8 cellular contexts compared by ENCODE assay signal in genomic region chr1:222095606-222096475, GRCh38.
DNase-seq lines count a peak whose midpoint lies in the region; ATAC-seq and TF ChIP-seq lines count a peak whose summit lies in the region.

No MANE protein-coding gene starts in this region.

- H3K36me3 ChIP-seq in Karpas-422 (ENCODE audit: insufficient read depth, low read length) (no peaks in the 10 kb centered on the region), tibial nerve (no peaks in the 10 kb centered on the region)

- H3K4me1 ChIP-seq in Karpas-422 (ENCODE audit: low read length), result no peaks in the 10 kb centered on the region
- peaks cover 0 to 6% (median 0%) of the 10 kb centered on the region in 4 donors for H3K4me1 ChIP-seq in tibial nerve

- WGBS in tibial nerve, 2 donors, result 54 to 55% methylated on average over 11 of the region's 11 CpGs

- H3K27me3 ChIP-seq in Karpas-422 (ENCODE audit: low read length), result no peaks in the 10 kb centered on the region
- H3K27me3 ChIP-seq in dorsolateral prefrontal cortex, result peaks cover 0 to 2% (median 0%) of the 10 kb centered on the region in 45 donors
- no peaks in the 10 kb centered on the region for H3K27me3 ChIP-seq in tibial nerve

- TF ChIP-seq CTCF in dorsolateral prefrontal cortex (IDR thresholded peaks at IDR 0.05 in 54 of 56, conservative IDR thresholded peaks at IDR 0.05 in 2 of 56; ENCODE audit: low read depth in 1 of 56, partially characterized antibody in 56 of 56) (peak; percentile 27 to 74 (median 66)), tibial nerve (IDR thresholded peaks at IDR 0.05) (peak; percentile 23 to 78 (median 52))

- DNase-seq in EH (ENCODE audit: low read depth) (peak; percentile 25), Karpas-422 (peak; percentile 84), dorsolateral prefrontal cortex (no peak), tibial nerve (ENCODE audit: low spot score in 2 of 2) (peak in 1 of 2 donors; percentile 23), mucosa of gallbladder (ENCODE audit: low spot score) (no peak)
- DNase-seq in activated CD4-positive, alpha-beta T cell treated with anti-CD3 and anti-CD28 coated beads for 24 hours (ENCODE audit: low read depth in 2 of 2), result peak; percentile 39 to 49
- peak; percentile 67 for DNase-seq in natural killer cell treated with Interleukin-12 subunit alpha and Interleukin-12 subunit beta and Interleukin-15 and Interleukin-18, amount 100 ng/mL, for 72 hours (ENCODE audit: low spot score)

- H3K4me1 Mint-ChIP-seq in natural killer cell treated with Interleukin-12 subunit alpha and Interleukin-12 subunit beta and Interleukin-15 and Interleukin-18, amount 100 ng/mL, for 72 hours (ENCODE audit: low read depth in 2 of 2), result no peaks in the 10 kb centered on the region

- no peaks in the 10 kb centered on the region for H3K36me3 Mint-ChIP-seq in natural killer cell treated with Interleukin-12 subunit alpha and Interleukin-12 subunit beta and Interleukin-15 and Interleukin-18, amount 100 ng/mL, for 72 hours

- H3K27me3 Mint-ChIP-seq in natural killer cell treated with Interleukin-12 subunit alpha and Interleukin-12 subunit beta and Interleukin-15 and Interleukin-18, amount 100 ng/mL, for 72 hours, result peaks cover 0 to 3% of the 10 kb centered on the region in 2 donors

- H3K27ac ChIP-seq in Karpas-422 (ENCODE audit: low read length) (no peak overlapping the region), dorsolateral prefrontal cortex (no peak overlapping the region), tibial nerve (no peak overlapping the region)

- no peaks in the 10 kb centered on the region for H3K79me2 ChIP-seq in Karpas-422 (ENCODE audit: low read length)

- no peak for TF ChIP-seq POLR2A in tibial nerve (IDR thresholded peaks at IDR 0.05)

- no peaks in the 10 kb centered on the region for H3K9me3 ChIP-seq in Karpas-422 (ENCODE audit: low read length)
- no peaks in the 10 kb centered on the region for H3K9me3 ChIP-seq in tibial nerve

- H3K9me3 Mint-ChIP-seq in natural killer cell treated with Interleukin-12 subunit alpha and Interleukin-12 subunit beta and Interleukin-15 and Interleukin-18, amount 100 ng/mL, for 72 hours, result no peaks in the 10 kb centered on the region

- ATAC-seq in GM21576 (IDR thresholded peaks at IDR 0.05; ENCODE audit: unreplicated experiment), result peak; percentile 87
- peak; percentile 67 to 77 for ATAC-seq in natural killer cell treated with Interleukin-12 subunit alpha and Interleukin-12 subunit beta and Interleukin-15 and Interleukin-18, amount 100 ng/mL, for 72 hours

- no peak overlapping the region for H2AFZ ChIP-seq in Karpas-422 (ENCODE audit: low read length)

- no peak overlapping the region for H3K4me2 ChIP-seq in Karpas-422 (ENCODE audit: low read depth, low read length, poor library complexity, severe bottlenecking)

- no peaks in the 10 kb centered on the region for H4K20me1 ChIP-seq in Karpas-422 (ENCODE audit: insufficient read depth, low read depth, low read length)

- H3K27ac Mint-ChIP-seq in natural killer cell treated with Interleukin-12 subunit alpha and Interleukin-12 subunit beta and Interleukin-15 and Interleukin-18, amount 100 ng/mL, for 72 hours, result no peak overlapping the region

- intact Hi-C loops in dorsolateral prefrontal cortex (cut with DNase I), result loop anchor here in 1 of 2 donors (10.0 kb wide), 1 partner anchor 359 kb away; no protein-coding TSS in a partner anchor

- TF ChIP-seq EP300 in tibial nerve (IDR thresholded peaks at IDR 0.05), result no peak

- H3K4me3 ChIP-seq in Karpas-422 (ENCODE audit: low read length) (no peak overlapping the region), dorsolateral prefrontal cortex (no peak overlapping the region), tibial nerve (no peak overlapping the region)

- no peak overlapping the region for H3K9ac ChIP-seq in Karpas-422 (ENCODE audit: low read length)

- H3K4me3 Mint-ChIP-seq in natural killer cell treated with Interleukin-12 subunit alpha and Interleukin-12 subunit beta and Interleukin-15 and Interleukin-18, amount 100 ng/mL, for 72 hours, result no peak overlapping the region

- no peaks in the 10 kb centered on the region for H3K9me2 ChIP-seq in Karpas-422 (replicated peaks; ENCODE audit: insufficient read depth, low read length)

Comparison
In these comparisons a context has a peak if more than half of its experiments do, and no peak if none do; other contexts are left out.
1. DNase-seq: peak in EH (single experiment), Karpas-422 (single experiment), activated CD4-positive, alpha-beta T cell treated with anti-CD3 and anti-CD28 coated beads for 24 hours (2 of 2) and natural killer cell treated with Interleukin-12 subunit alpha and Interleukin-12 subunit beta and Interleukin-15 and Interleukin-18, amount 100 ng/mL, for 72 hours (single experiment); none in dorsolateral prefrontal cortex (0 of 10) and mucosa of gallbladder (single experiment).